Comparison of ENCODE assay signal across 20 cellular contexts in the genomic region with DNA sequence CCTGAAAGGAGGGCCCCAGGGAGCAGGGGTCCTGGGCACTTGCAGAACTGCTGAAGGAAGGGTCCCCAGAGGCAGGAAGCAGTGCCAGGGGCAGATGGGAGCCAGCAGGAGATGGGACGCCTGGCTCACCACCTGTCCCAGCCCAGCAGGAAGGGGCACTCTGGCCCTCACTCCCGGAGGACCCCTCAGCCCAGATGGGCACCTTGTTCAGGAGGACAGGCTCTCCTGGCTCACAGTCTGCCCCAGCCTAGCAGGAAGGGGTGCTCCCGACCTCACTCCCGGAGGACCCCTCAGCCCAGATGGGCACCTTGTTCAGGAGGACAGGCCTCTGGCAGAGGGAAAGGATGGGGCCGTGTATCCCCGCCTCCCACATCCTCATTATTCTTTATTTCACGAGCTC.
DNase-seq lines count a peak whose midpoint lies in the region; ATAC-seq, FAIRE-seq and TF ChIP-seq lines count a peak whose summit lies in the region.
"Had no signal": no experiment of that assay in that cellular context is flagged by ENCODE, and none has a peak within 500 bp of the region (broad histone marks: within the 10 kb centered on the region; RNA-seq: fewer than 3 reads in every experiment).

No MANE protein-coding gene starts in this region.

- no peaks in the 10 kb centered on the region for H4K20me1 ChIP-seq in BLaER1

- no peaks in the 10 kb centered on the region for H3K36me3 ChIP-seq in BLaER1
- H3K36me3 ChIP-seq in kidney (ENCODE audit: control insufficient read depth in 1 of 2, insufficient read depth in 2 of 2, low read length in 2 of 2), result no peaks in the 10 kb centered on the region
- no peaks in the 10 kb centered on the region for H3K36me3 ChIP-seq in testis (ENCODE audit: low read depth, missing control alignments)

- H3K4me3 ChIP-seq in BLaER1 (no peak overlapping the region), kidney (ENCODE audit: low read length in 2 of 2) (no peak overlapping the region), testis (peak overlapping the region; percentile 1 to 41)
- H3K4me3 ChIP-seq: GM23248, K562 had no signal

- no peaks in the 10 kb centered on the region for H3K36me3 Mint-ChIP-seq in chondrocyte (ENCODE audit: low read depth)
- H3K36me3 Mint-ChIP-seq: CD4-positive, alpha-beta memory T cell had no signal

- ATAC-seq in GM18520 (IDR thresholded peaks at IDR 0.05; ENCODE audit: unreplicated experiment) (no peak), HG02970 (IDR thresholded peaks at IDR 0.05; ENCODE audit: low FRiP score, unreplicated experiment) (no peak)
- ATAC-seq: K562 had no signal

- H3K9ac ChIP-seq in BLaER1 (no peak overlapping the region), kidney (ENCODE audit: low read length in 2 of 2) (no peak overlapping the region)
- H3K9ac ChIP-seq: GM23248 had no signal

- H3K9me3 Mint-ChIP-seq in chondrocyte (ENCODE audit: low read depth), result no peaks in the 10 kb centered on the region
- H3K9me3 Mint-ChIP-seq: CD4-positive, alpha-beta memory T cell had no signal

- H3K4me1 Mint-ChIP-seq in chondrocyte (ENCODE audit: low read depth), result no peaks in the 10 kb centered on the region
- H3K4me1 Mint-ChIP-seq: B cell; CD4-positive, alpha-beta memory T cell had no signal

- peak; percentile 87 for DNase-seq in chondrocyte (ENCODE audit: low spot score)
- DNase-seq in kidney, result peak; percentile 64
- no peak for DNase-seq in testis
- no peak for DNase-seq in hypothalamus (lab: John Stamatoyannopoulos, UW)
- DNase-seq: CD4-positive, alpha-beta memory T cell; DMS153; DMS79; GDM1; GM23248; HCEC 1CT; IMR-90 had no signal

- TF ChIP-seq CTCF in chondrocyte (IDR thresholded peaks at IDR 0.05) (no peak), kidney (IDR thresholded peaks at IDR 0.05; ENCODE audit: borderline replicate concordance, extremely low read depth, insufficient read depth) (no peak), testis (IDR thresholded peaks at IDR 0.05) (no peak)

- H3K4me1 ChIP-seq in BLaER1 (peaks cover 9% of the 10 kb centered on the region; the same call in 1 of the 2 replicates), kidney (ENCODE audit: control insufficient read depth in 1 of 2, insufficient read depth in 1 of 2, low read depth in 1 of 2, low read length in 2 of 2) (no peaks in the 10 kb centered on the region), testis (no peaks in the 10 kb centered on the region)

- H3K27me3 ChIP-seq in BLaER1, result no peaks in the 10 kb centered on the region
- no peaks in the 10 kb centered on the region for H3K27me3 ChIP-seq in testis

- WGBS in testis, 2 donors, result 0 to 53% methylated on average over 1 to 7 of the region's 7 CpGs

- H3K27ac ChIP-seq in BLaER1 (no peak overlapping the region), kidney (ENCODE audit: low read depth in 2 of 2, low read length in 2 of 2) (no peak overlapping the region), testis (no peak overlapping the region)
- H3K27ac ChIP-seq: C4-2B, GM23248 had no signal

- TF ChIP-seq POLR2A in testis (IDR thresholded peaks at IDR 0.05), result no peak

- H3K27ac Mint-ChIP-seq in chondrocyte (ENCODE audit: unreplicated experiment), result no peak overlapping the region
- H3K27ac Mint-ChIP-seq: B cell; CD4-positive, alpha-beta memory T cell had no signal

- peak overlapping the region; percentile 35 for H3K4me2 ChIP-seq in BLaER1

- H3K27me3 Mint-ChIP-seq in chondrocyte (ENCODE audit: low read depth), result peaks cover 4% of the 10 kb centered on the region

- H3K9me3 ChIP-seq in BLaER1 (no peaks in the 10 kb centered on the region), kidney (ENCODE audit: control insufficient read depth in 1 of 2, low read length in 2 of 2) (no peaks in the 10 kb centered on the region), testis (no peaks in the 10 kb centered on the region)

- FAIRE-seq in kidney (lab: Jason Lieb, UNC), result no peak
- FAIRE-seq: GM12892, H54, HTR-8/SVneo, K562 had no signal

- no peak overlapping the region for H3K4me3 Mint-ChIP-seq in chondrocyte (ENCODE audit: unreplicated experiment)
- H3K4me3 Mint-ChIP-seq: B cell; CD4-positive, alpha-beta memory T cell had no signal

- intact Hi-C loops in kidney (cut with DNase I), result no loop called here
- intact Hi-C loops in testis (cut with DNase I; ENCODE audit: low total_unique reads), result no loop called here

Comparison
In these comparisons a context has a peak if more than half of its experiments do, and no peak if none do; other contexts are left out.
1. H3K4me3 ChIP-seq: peak in testis (2 of 2); none in BLaER1 (single experiment) and kidney (0 of 2).
2. DNase-seq: peak in chondrocyte (single experiment) and kidney (single experiment); none in testis (single experiment) and hypothalamus (0 of 51).